In genomic region chr1:28877132-28877781, GRCh38 we compare ENCODE assay signal across 8 cellular contexts. TPM values are rescaled to one million over a fixed set of nuclear protein-coding genes. Genes with fewer than 3 reads are reported as not detected.
DNase-seq lines count a peak whose midpoint lies in the region; ATAC-seq and TF ChIP-seq lines count a peak whose summit lies in the region.

No MANE protein-coding gene starts in this region.

- H3K9me3 Mint-ChIP-seq in activated naive CD8-positive, alpha-beta T cell treated with anti-CD3 and anti-CD28 coated beads, Interleukin-2, amount 50 U/mL, for 24 hours, result no peaks in the 10 kb centered on the region

- no peaks in the 10 kb centered on the region for H3K36me3 Mint-ChIP-seq in activated naive CD8-positive, alpha-beta T cell treated with anti-CD3 and anti-CD28 coated beads, Interleukin-2, amount 50 U/mL, for 24 hours (ENCODE audit: low read depth)

- H3K9me3 ChIP-seq in heart right ventricle, result no peaks in the 10 kb centered on the region

- peaks cover 0 to 5% (median 0%) of the 10 kb centered on the region in 9 donors for H3K4me1 ChIP-seq in heart right ventricle

- H3K4me3 ChIP-seq in heart right ventricle, result no peak overlapping the region

- H3K4me1 Mint-ChIP-seq in activated naive CD8-positive, alpha-beta T cell treated with anti-CD3 and anti-CD28 coated beads, Interleukin-2, amount 50 U/mL, for 24 hours, result peaks cover 10% of the 10 kb centered on the region

- peak; percentile 49 for ATAC-seq in GM18858 (IDR thresholded peaks at IDR 0.05; ENCODE audit: unreplicated experiment)
- peak; percentile 69 for ATAC-seq in activated naive CD8-positive, alpha-beta T cell treated with anti-CD3 and anti-CD28 coated beads, Interleukin-2, amount 50 U/mL, for 24 hours
- ATAC-seq in heart right ventricle, result peak; percentile 70 to 86 (median 84)
- ATAC-seq in GM21528 (IDR thresholded peaks at IDR 0.05; ENCODE audit: low FRiP score, unreplicated experiment), result no peak

- no peak overlapping the region for H3K4me3 Mint-ChIP-seq in activated naive CD8-positive, alpha-beta T cell treated with anti-CD3 and anti-CD28 coated beads, Interleukin-2, amount 50 U/mL, for 24 hours

- TF ChIP-seq CTCF in heart right ventricle (IDR thresholded peaks at IDR 0.05), result peak; percentile 87 to 95 (median 93)

- peaks cover 7% of the 10 kb centered on the region for H3K27me3 Mint-ChIP-seq in activated naive CD8-positive, alpha-beta T cell treated with anti-CD3 and anti-CD28 coated beads, Interleukin-2, amount 50 U/mL, for 24 hours

- WGBS in heart right ventricle, 2 donors, result 20 to 21% methylated on average over 18 of the region's 18 CpGs

- DNase-seq in A172 (ENCODE audit: low spot score) (peak; percentile 52), NCI-H1436 (lab: John Stamatoyannopoulos, UW) (peak; percentile 74), T follicular helper cell (ENCODE audit: low read depth) (peak; percentile 62), heart right ventricle (peak; percentile 68 to 73), retina (peak; percentile 76)
- DNase-seq in activated naive CD8-positive, alpha-beta T cell treated with anti-CD3 and anti-CD28 coated beads, Interleukin-2, amount 50 U/mL, for 24 hours, result peak; percentile 78

- intact Hi-C loops in heart right ventricle (cut with DNase I), result loop anchor here (1.0 to 10.0 kb wide), 10 partner anchors 88 to 520 kb away; partner anchors contain the start of genes TAF12 (in 3 of the 10) and RNU11 (in 2 of the 10)

- no peaks in the 10 kb centered on the region for H3K36me3 ChIP-seq in heart right ventricle

- H3K27me3 ChIP-seq in heart right ventricle, result peaks cover 0 to 25% (median 7%) of the 10 kb centered on the region in 7 donors

- H3K27ac Mint-ChIP-seq in activated naive CD8-positive, alpha-beta T cell treated with anti-CD3 and anti-CD28 coated beads, Interleukin-2, amount 50 U/mL, for 24 hours, result no peak overlapping the region

- no peak overlapping the region for H3K27ac ChIP-seq in heart right ventricle

RNA-seq across cellular contexts. Expression of gene EPB41, which starts 37.1 kb away (rescaled TPM):
- total RNA-seq in A172 (2014; rRNA removed; shearing (Covaris generic)), result 16.4 and 20.5 TPM in 2 replicates
- 10 to 100 TPM; 14.7 to 36.8 (median 24.7) TPM for total RNA-seq in heart right ventricle
- polyA plus RNA-seq in heart right ventricle, result 1 to 10 TPM; 4.1 to 8.9 TPM
